Comparison of ENCODE assay signal across 1 cellular context in the genomic region with DNA sequence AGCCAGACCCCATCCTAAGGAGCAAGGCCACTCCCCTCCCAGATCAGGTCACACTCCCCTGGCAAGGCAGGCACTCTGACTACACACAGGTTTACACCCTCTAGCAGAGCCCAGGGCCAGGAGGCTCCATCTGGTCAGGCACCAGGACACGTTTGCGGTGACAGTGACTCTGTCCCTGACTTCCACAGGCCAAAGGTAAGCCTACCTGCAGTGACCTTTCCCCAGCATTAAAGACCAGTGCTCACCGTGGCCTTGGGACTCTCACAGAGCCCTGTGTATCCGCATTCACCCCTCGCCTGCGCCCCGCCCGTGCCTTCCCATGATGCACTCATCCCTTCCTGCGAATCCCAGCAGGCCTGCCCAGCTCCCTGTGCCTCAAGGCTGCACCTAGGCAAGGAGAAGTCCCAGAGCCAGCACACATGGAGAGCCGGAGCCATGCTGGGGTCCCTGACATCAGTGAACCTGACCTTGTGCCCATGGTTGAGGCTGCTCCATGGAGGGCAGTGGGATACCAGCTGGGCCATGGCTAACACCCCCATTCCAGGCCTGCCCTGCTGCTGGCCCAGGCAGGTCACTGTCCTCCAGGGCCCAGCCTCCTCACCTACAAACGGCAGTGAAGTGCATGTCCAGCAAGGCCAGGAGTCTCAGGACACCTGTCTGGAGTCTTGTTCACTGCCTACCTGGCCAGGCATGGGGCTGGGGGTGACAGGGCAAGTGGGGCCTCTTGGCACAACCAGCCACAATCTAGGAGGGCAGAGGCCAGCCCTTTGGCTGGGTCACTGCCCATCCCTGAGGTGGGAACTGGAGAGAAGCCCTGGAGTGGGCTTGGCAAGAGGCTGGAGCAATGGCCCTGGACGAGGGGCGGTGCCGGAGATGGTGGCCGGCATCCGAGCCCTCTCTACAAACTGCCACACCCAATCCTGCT.
TF ChIP-seq lines count a peak whose summit lies in the region.

No MANE protein-coding gene starts in this region.

TF ChIP-seq in HepG2, 621 proteins besides CTCF, POLR2A, EP300 and RAD21 (continued from another document and continues in another):
- TF ChIP-seq, protein P1, sequence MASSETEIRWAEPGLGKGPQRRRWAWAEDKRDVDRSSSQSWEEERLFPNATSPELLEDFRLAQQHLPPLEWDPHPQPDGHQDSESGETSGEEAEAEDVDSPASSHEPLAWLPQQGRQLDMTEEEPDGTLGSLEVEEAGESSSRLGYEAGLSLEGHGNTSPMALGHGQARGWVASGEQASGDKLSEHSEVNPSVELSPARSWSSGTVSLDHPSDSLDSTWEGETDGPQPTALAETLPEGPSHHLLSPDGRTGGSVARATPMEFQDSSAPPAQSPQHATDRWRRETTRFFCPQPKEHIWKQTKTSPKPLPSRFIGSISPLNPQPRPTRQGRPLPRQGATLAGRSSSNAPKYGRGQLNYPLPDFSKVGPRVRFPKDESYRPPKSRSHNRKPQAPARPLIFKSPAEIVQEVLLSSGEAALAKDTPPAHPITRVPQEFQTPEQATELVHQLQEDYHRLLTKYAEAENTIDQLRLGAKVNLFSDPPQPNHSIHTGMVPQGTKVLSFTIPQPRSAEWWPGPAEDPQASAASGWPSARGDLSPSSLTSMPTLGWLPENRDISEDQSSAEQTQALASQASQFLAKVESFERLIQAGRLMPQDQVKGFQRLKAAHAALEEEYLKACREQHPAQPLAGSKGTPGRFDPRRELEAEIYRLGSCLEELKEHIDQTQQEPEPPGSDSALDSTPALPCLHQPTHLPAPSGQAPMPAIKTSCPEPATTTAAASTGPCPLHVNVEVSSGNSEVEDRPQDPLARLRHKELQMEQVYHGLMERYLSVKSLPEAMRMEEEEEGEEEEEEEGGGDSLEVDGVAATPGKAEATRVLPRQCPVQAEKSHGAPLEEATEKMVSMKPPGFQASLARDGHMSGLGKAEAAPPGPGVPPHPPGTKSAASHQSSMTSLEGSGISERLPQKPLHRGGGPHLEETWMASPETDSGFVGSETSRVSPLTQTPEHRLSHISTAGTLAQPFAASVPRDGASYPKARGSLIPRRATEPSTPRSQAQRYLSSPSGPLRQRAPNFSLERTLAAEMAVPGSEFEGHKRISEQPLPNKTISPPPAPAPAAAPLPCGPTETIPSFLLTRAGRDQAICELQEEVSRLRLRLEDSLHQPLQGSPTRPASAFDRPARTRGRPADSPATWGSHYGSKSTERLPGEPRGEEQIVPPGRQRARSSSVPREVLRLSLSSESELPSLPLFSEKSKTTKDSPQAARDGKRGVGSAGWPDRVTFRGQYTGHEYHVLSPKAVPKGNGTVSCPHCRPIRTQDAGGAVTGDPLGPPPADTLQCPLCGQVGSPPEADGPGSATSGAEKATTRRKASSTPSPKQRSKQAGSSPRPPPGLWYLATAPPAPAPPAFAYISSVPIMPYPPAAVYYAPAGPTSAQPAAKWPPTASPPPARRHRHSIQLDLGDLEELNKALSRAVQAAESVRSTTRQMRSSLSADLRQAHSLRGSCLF (CRISPR knock-in tag; IDR thresholded peaks at IDR 0.05; ENCODE audit: borderline replicate concordance), result no peak
- TF ChIP-seq ZNF33A (CRISPR knock-in tag; IDR thresholded peaks at IDR 0.05; ENCODE audit: borderline replicate concordance) (no peak), ATRX (CRISPR knock-in tag; IDR thresholded peaks at IDR 0.05; ENCODE audit: borderline replicate concordance) (no peak), ZNF557 (CRISPR knock-in tag; IDR thresholded peaks at IDR 0.05) (no peak), ELF4 (CRISPR knock-in tag; IDR thresholded peaks at IDR 0.05; ENCODE audit: borderline replicate concordance) (no peak), ZBTB7A (CRISPR knock-in tag; IDR thresholded peaks at IDR 0.05) (peak; percentile 67; the same call in 1 of the 2 replicates), RBFOX2 (IDR thresholded peaks at IDR 0.05; ENCODE audit: low read depth, low read length) (peak; percentile 35; the same call in 1 of the 2 replicates), ZNF138 (CRISPR knock-in tag; IDR thresholded peaks at IDR 0.05; ENCODE audit: low read depth) (no peak), ZNF792 (CRISPR knock-in tag; IDR thresholded peaks at IDR 0.05) (no peak), RBM22 (optimal IDR thresholded peaks at IDR 0.05; ENCODE audit: low read length) (no peak), ARNTL (CRISPR knock-in tag; IDR thresholded peaks at IDR 0.05) (peak; percentile 72; the same call in 1 of the 2 replicates), RFXANK (CRISPR knock-in tag; IDR thresholded peaks at IDR 0.05) (no peak), ZNF317 (CRISPR knock-in tag; IDR thresholded peaks at IDR 0.05) (no peak), POLR2G (IDR thresholded peaks at IDR 0.05; ENCODE audit: low read depth, low read length) (peak; percentile 36; the same call in 1 of the 2 replicates), SKI (IDR thresholded peaks at IDR 0.05; ENCODE audit: partially characterized antibody) (no peak), NCOA5 (CRISPR knock-in tag; IDR thresholded peaks at IDR 0.05) (no peak), GTF2F1 (IDR thresholded peaks at IDR 0.05; ENCODE audit: low read length) (no peak), ZBTB7B (CRISPR knock-in tag; IDR thresholded peaks at IDR 0.05) (no peak; the same call in 1 of the 2 replicates), STAT5B (CRISPR knock-in tag; IDR thresholded peaks at IDR 0.05) (no peak; the same call in 1 of the 2 replicates), RFX1 (IDR thresholded peaks at IDR 0.05) (no peak), HOXA5 (CRISPR knock-in tag; IDR thresholded peaks at IDR 0.05) (no peak), KAT8 (CRISPR knock-in tag; IDR thresholded peaks at IDR 0.05) (peak; percentile 49; the same call in 1 of the 2 replicates), ZFY (CRISPR knock-in tag; IDR thresholded peaks at IDR 0.05) (peak; percentile 87), TBX3 (IDR thresholded peaks at IDR 0.05; ENCODE audit: borderline replicate concordance) (no peak), ZNF17 (CRISPR knock-in tag; IDR thresholded peaks at IDR 0.05) (no peak), ZBTB1 (CRISPR knock-in tag; IDR thresholded peaks at IDR 0.05; ENCODE audit: borderline replicate concordance) (no peak), ESRRA (CRISPR knock-in tag; IDR thresholded peaks at IDR 0.05; ENCODE audit: low read depth) (peak; percentile 90), TOE1 (CRISPR knock-in tag; IDR thresholded peaks at IDR 0.05) (no peak), ZNF530 (CRISPR knock-in tag; IDR thresholded peaks at IDR 0.05; ENCODE audit: low read depth) (no peak), ZMYM2 (CRISPR knock-in tag; IDR thresholded peaks at IDR 0.05) (peak; percentile 28; the same call in 1 of the 2 replicates)
- TF ChIP-seq, protein P2, sequence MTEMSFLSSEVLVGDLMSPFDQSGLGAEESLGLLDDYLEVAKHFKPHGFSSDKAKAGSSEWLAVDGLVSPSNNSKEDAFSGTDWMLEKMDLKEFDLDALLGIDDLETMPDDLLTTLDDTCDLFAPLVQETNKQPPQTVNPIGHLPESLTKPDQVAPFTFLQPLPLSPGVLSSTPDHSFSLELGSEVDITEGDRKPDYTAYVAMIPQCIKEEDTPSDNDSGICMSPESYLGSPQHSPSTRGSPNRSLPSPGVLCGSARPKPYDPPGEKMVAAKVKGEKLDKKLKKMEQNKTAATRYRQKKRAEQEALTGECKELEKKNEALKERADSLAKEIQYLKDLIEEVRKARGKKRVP (CRISPR knock-in tag; IDR thresholded peaks at IDR 0.05), result no peak
- TF ChIP-seq, protein P3, sequence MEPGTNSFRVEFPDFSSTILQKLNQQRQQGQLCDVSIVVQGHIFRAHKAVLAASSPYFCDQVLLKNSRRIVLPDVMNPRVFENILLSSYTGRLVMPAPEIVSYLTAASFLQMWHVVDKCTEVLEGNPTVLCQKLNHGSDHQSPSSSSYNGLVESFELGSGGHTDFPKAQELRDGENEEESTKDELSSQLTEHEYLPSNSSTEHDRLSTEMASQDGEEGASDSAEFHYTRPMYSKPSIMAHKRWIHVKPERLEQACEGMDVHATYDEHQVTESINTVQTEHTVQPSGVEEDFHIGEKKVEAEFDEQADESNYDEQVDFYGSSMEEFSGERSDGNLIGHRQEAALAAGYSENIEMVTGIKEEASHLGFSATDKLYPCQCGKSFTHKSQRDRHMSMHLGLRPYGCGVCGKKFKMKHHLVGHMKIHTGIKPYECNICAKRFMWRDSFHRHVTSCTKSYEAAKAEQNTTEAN (CRISPR knock-in tag; conservative IDR thresholded peaks at IDR 0.05), result 0 out of 2 replicates have a peak, but pooled peaks have one; percentile 41
- TF ChIP-seq, protein P4, sequence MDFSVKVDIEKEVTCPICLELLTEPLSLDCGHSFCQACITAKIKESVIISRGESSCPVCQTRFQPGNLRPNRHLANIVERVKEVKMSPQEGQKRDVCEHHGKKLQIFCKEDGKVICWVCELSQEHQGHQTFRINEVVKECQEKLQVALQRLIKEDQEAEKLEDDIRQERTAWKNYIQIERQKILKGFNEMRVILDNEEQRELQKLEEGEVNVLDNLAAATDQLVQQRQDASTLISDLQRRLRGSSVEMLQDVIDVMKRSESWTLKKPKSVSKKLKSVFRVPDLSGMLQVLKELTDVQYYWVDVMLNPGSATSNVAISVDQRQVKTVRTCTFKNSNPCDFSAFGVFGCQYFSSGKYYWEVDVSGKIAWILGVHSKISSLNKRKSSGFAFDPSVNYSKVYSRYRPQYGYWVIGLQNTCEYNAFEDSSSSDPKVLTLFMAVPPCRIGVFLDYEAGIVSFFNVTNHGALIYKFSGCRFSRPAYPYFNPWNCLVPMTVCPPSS (IDR thresholded peaks at IDR 0.05), result no peak
- TF ChIP-seq, protein P5, sequence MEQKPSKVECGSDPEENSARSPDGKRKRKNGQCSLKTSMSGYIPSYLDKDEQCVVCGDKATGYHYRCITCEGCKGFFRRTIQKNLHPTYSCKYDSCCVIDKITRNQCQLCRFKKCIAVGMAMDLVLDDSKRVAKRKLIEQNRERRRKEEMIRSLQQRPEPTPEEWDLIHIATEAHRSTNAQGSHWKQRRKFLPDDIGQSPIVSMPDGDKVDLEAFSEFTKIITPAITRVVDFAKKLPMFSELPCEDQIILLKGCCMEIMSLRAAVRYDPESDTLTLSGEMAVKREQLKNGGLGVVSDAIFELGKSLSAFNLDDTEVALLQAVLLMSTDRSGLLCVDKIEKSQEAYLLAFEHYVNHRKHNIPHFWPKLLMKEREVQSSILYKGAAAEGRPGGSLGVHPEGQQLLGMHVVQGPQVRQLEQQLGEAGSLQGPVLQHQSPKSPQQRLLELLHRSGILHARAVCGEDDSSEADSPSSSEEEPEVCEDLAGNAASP (CRISPR knock-in tag; IDR thresholded peaks at IDR 0.05; ENCODE audit: borderline replicate concordance), result peak; percentile 84; the same call in 1 of the 2 replicates
- TF ChIP-seq, protein P6, sequence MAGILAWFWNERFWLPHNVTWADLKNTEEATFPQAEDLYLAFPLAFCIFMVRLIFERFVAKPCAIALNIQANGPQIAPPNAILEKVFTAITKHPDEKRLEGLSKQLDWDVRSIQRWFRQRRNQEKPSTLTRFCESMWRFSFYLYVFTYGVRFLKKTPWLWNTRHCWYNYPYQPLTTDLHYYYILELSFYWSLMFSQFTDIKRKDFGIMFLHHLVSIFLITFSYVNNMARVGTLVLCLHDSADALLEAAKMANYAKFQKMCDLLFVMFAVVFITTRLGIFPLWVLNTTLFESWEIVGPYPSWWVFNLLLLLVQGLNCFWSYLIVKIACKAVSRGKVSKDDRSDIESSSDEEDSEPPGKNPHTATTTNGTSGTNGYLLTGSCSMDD (CRISPR knock-in tag; IDR thresholded peaks at IDR 0.05), result no peak
- TF ChIP-seq, protein P7, sequence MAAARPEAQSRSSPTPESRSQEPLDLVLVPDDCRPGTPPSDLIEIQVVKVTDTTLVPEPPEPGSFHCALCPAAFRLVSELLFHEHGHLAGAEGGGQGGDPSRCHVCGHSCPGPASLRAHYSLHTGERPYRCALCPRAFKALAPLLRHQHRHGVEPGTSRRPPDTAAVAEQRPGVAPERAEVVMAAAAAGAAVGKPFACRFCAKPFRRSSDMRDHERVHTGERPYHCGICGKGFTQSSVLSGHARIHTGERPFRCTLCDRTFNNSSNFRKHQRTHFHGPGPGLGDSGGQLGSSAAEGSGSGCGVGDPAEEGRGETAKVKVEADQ (CRISPR knock-in tag; IDR thresholded peaks at IDR 0.05; ENCODE audit: borderline replicate concordance), result no peak
- TF ChIP-seq, protein P8, sequence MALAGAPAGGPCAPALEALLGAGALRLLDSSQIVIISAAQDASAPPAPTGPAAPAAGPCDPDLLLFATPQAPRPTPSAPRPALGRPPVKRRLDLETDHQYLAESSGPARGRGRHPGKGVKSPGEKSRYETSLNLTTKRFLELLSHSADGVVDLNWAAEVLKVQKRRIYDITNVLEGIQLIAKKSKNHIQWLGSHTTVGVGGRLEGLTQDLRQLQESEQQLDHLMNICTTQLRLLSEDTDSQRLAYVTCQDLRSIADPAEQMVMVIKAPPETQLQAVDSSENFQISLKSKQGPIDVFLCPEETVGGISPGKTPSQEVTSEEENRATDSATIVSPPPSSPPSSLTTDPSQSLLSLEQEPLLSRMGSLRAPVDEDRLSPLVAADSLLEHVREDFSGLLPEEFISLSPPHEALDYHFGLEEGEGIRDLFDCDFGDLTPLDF (CRISPR knock-in tag; IDR thresholded peaks at IDR 0.05), result no peak
- TF ChIP-seq, protein P9, sequence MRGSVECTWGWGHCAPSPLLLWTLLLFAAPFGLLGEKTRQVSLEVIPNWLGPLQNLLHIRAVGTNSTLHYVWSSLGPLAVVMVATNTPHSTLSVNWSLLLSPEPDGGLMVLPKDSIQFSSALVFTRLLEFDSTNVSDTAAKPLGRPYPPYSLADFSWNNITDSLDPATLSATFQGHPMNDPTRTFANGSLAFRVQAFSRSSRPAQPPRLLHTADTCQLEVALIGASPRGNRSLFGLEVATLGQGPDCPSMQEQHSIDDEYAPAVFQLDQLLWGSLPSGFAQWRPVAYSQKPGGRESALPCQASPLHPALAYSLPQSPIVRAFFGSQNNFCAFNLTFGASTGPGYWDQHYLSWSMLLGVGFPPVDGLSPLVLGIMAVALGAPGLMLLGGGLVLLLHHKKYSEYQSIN (CRISPR knock-in tag; IDR thresholded peaks at IDR 0.05; ENCODE audit: borderline replicate concordance), result no peak
- TF ChIP-seq, protein P10, sequence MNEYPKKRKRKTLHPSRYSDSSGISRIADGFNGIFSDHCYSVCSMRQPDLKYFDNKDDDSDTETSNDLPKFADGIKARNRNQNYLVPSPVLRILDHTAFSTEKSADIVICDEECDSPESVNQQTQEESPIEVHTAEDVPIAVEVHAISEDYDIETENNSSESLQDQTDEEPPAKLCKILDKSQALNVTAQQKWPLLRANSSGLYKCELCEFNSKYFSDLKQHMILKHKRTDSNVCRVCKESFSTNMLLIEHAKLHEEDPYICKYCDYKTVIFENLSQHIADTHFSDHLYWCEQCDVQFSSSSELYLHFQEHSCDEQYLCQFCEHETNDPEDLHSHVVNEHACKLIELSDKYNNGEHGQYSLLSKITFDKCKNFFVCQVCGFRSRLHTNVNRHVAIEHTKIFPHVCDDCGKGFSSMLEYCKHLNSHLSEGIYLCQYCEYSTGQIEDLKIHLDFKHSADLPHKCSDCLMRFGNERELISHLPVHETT (CRISPR knock-in tag; conservative IDR thresholded peaks at IDR 0.05), result peak; percentile 45
- TF ChIP-seq, protein P11, sequence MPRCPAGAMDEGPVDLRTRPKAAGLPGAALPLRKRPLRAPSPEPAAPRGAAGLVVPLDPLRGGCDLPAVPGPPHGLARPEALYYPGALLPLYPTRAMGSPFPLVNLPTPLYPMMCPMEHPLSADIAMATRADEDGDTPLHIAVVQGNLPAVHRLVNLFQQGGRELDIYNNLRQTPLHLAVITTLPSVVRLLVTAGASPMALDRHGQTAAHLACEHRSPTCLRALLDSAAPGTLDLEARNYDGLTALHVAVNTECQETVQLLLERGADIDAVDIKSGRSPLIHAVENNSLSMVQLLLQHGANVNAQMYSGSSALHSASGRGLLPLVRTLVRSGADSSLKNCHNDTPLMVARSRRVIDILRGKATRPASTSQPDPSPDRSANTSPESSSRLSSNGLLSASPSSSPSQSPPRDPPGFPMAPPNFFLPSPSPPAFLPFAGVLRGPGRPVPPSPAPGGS (CRISPR knock-in tag; IDR thresholded peaks at IDR 0.05), result no peak
